Comparison of ENCODE assay signal across 12 cellular contexts in the genomic region with DNA sequence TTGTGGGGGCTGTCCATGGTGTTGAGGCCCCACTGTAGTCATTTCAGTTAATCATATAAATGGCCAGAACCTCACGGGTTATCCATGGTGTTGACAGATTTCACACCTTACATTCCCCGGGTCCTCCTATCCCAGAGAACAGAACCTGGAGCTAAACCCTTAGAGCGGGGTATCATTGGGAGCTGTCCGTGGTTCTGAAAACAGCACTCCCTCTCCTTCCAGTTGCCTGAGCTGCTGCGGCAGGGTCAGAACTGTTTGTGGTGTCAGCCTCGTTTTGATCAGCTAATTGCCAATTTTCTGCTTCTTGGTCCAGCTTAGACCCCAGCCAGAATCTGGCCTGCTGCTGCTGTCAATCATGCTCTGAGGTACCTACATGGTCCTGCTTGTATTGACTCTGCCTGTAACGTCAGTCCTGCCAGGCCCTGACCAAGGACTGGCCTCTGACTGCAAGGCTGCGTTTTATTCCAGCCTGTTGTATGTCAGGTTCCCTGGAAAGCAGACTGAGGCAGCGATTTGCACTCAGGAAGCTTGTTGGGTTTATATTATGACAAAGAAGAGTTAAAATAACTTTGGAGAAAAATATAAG. TPM values are rescaled to one million over a fixed set of nuclear protein-coding genes. Genes with fewer than 3 reads are reported as not detected.
DNase-seq lines count a peak whose midpoint lies in the region; ATAC-seq and TF ChIP-seq lines count a peak whose summit lies in the region.
"Had no signal": no experiment of that assay in that cellular context is flagged by ENCODE, and none has a peak within 500 bp of the region (broad histone marks: within the 10 kb centered on the region; RNA-seq: fewer than 3 reads in every experiment).

No MANE protein-coding gene starts in this region.

- H3K27ac Mint-ChIP-seq in activated CD4-positive, alpha-beta T cell treated with anti-CD3 and anti-CD28 coated beads, Interleukin-2, amount 10 ng/mL, durations not matched to agents 7 days and 5 days, result no peak overlapping the region
- H3K27ac Mint-ChIP-seq: brain had no signal

- no peaks in the 10 kb centered on the region for H3K4me1 Mint-ChIP-seq in activated CD4-positive, alpha-beta T cell treated with anti-CD3 and anti-CD28 coated beads, Interleukin-2, amount 10 ng/mL, durations not matched to agents 7 days and 5 days

- WGBS in psoas muscle, 3 donors, result 8 to 12% (median 9%) methylated on average over 9 of the region's 9 CpGs
- 30% methylated on average over 9 of the region's 9 CpGs for WGBS in esophagus muscularis mucosa

- TF ChIP-seq POLR2A in esophagus muscularis mucosa (IDR thresholded peaks at IDR 0.05; ENCODE audit: low read depth), result no peak

- no peak for TF ChIP-seq EP300 in esophagus muscularis mucosa (IDR thresholded peaks at IDR 0.05)

- H3K9me3 ChIP-seq in psoas muscle, result no peaks in the 10 kb centered on the region
- no peaks in the 10 kb centered on the region for H3K9me3 ChIP-seq in esophagus muscularis mucosa
- H3K9me3 ChIP-seq: neutrophil, thyroid gland had no signal

- H3K4me1 ChIP-seq in psoas muscle, result no peaks in the 10 kb centered on the region
- no peaks in the 10 kb centered on the region for H3K4me1 ChIP-seq in esophagus muscularis mucosa
- H3K4me1 ChIP-seq: thyroid gland had no signal

- H3K27ac ChIP-seq in psoas muscle, result no peak overlapping the region
- no peak overlapping the region for H3K27ac ChIP-seq in esophagus muscularis mucosa (replicated peaks in 1 of 4)
- H3K27ac ChIP-seq: neutrophil, thyroid gland had no signal

- POLR2A ChIA-PET in activated CD4-positive, alpha-beta T cell treated with anti-CD3 and anti-CD28 coated beads, Interleukin-2, amount 10 ng/mL, durations not matched to agents 7 days and 5 days (lab: Charles Lee), result no interaction called here

- H3K27me3 ChIP-seq in psoas muscle (ENCODE audit: insufficient read depth in 3 of 3, low read length in 2 of 3) (peaks cover 0 to 18% (median 8%) of the 10 kb centered on the region in 3 donors), esophagus muscularis mucosa (peaks cover 0 to 41% (median 0%) of the 10 kb centered on the region in 4 donors)
- H3K27me3 ChIP-seq: neutrophil, thyroid gland had no signal

- H3K36me3 ChIP-seq in psoas muscle (ENCODE audit: insufficient read depth in 1 of 2, low read depth in 1 of 2), result no peaks in the 10 kb centered on the region
- no peaks in the 10 kb centered on the region for H3K36me3 ChIP-seq in esophagus muscularis mucosa
- H3K36me3 ChIP-seq: neutrophil, thyroid gland had no signal

- H3K36me3 Mint-ChIP-seq in activated CD4-positive, alpha-beta T cell treated with anti-CD3 and anti-CD28 coated beads, Interleukin-2, amount 10 ng/mL, durations not matched to agents 7 days and 5 days (ENCODE audit: low read depth), result no peaks in the 10 kb centered on the region
- H3K36me3 Mint-ChIP-seq: brain had no signal

- no peak for TF ChIP-seq CTCF in psoas muscle (IDR thresholded peaks at IDR 0.05)
- TF ChIP-seq CTCF in esophagus muscularis mucosa (IDR thresholded peaks at IDR 0.05), result no peak

- ATAC-seq in psoas muscle, result no peak
- ATAC-seq in GM19463 (IDR thresholded peaks at IDR 0.05; ENCODE audit: unreplicated experiment), result no peak

- H3K4me3 Mint-ChIP-seq in activated CD4-positive, alpha-beta T cell treated with anti-CD3 and anti-CD28 coated beads, Interleukin-2, amount 10 ng/mL, durations not matched to agents 7 days and 5 days, result no peak overlapping the region
- H3K4me3 Mint-ChIP-seq: brain had no signal

- H3K27me3 Mint-ChIP-seq in activated CD4-positive, alpha-beta T cell treated with anti-CD3 and anti-CD28 coated beads, Interleukin-2, amount 10 ng/mL, durations not matched to agents 7 days and 5 days, result no peaks in the 10 kb centered on the region

- CTCF ChIA-PET in activated CD4-positive, alpha-beta T cell treated with anti-CD3 and anti-CD28 coated beads, Interleukin-2, amount 10 ng/mL, durations not matched to agents 7 days and 5 days (lab: Charles Lee), result no interaction called here

- intact Hi-C loops in psoas muscle (cut with DNase I) (no loop called here), esophagus muscularis mucosa (cut with DNase I) (no loop called here)

- DNase-seq in CD1c-positive myeloid dendritic cell (ENCODE audit: extremely low spot score) (peak; percentile 12), HPDE6-E6E7 (ENCODE audit: extremely low spot score) (peak; percentile 15), iPS-NIHi7 (ENCODE audit: extremely low spot score) (peak; percentile 90), psoas muscle (no peak), esophagus muscularis mucosa (ENCODE audit: extremely low spot score) (no peak), NCI-H2227 (lab: John Stamatoyannopoulos, UW; ENCODE audit: unreplicated experiment) (no peak)
- DNase-seq in activated CD4-positive, alpha-beta T cell treated with anti-CD3 and anti-CD28 coated beads, Interleukin-2, amount 10 ng/mL, durations not matched to agents 7 days and 5 days, result peak; percentile 52
- DNase-seq: NCI-H1436 had no signal

- no peaks in the 10 kb centered on the region for H3K9me3 Mint-ChIP-seq in activated CD4-positive, alpha-beta T cell treated with anti-CD3 and anti-CD28 coated beads, Interleukin-2, amount 10 ng/mL, durations not matched to agents 7 days and 5 days
- H3K9me3 Mint-ChIP-seq: brain had no signal

- H3K4me3 ChIP-seq in psoas muscle (no peak overlapping the region), esophagus muscularis mucosa (no peak overlapping the region)
- H3K4me3 ChIP-seq: thyroid gland had no signal

RNA-seq across cellular contexts. Expression of gene KCTD15, which starts 55.8 kb away (rescaled TPM):
- 1 to 10 TPM; 1.6 to 2.5 TPM for total RNA-seq in activated CD4-positive, alpha-beta T cell treated with anti-CD3 and anti-CD28 coated beads, Interleukin-2, amount 10 ng/mL, durations not matched to agents 7 days and 5 days
- 1 to 10 TPM; 3.2 to 9.1 (median 7.2) TPM for total RNA-seq in psoas muscle
- polyA plus RNA-seq in psoas muscle, result 1 to 10 TPM; 2.1 to 5.7 (median 2.1) TPM
- 100 to 1,000 TPM in 1 of 4 donors, 10 to 100 TPM in 3; 91.3 to 117 (median 95.0) TPM for total RNA-seq in esophagus muscularis mucosa

Comparison
In these comparisons a context has a peak if more than half of its experiments do, and no peak if none do; other contexts are left out.
1. DNase-seq: peak in CD1c-positive myeloid dendritic cell (single experiment), HPDE6-E6E7 (single experiment), activated CD4-positive, alpha-beta T cell treated with anti-CD3 and anti-CD28 coated beads, Interleukin-2, amount 10 ng/mL, durations not matched to agents 7 days and 5 days (single experiment) and iPS-NIHi7 (single experiment); none in psoas muscle (0 of 2), esophagus muscularis mucosa (single experiment) and NCI-H2227 (single experiment).
2. RNA of gene KCTD15, which starts 55.8 kb away (total RNA-seq): 91.3 to 117 TPM in esophagus muscularis mucosa; 3.2 to 9.1 TPM in psoas muscle and 1.6 to 2.5 TPM in activated CD4-positive, alpha-beta T cell treated with anti-CD3 and anti-CD28 coated beads, Interleukin-2, amount 10 ng/mL, durations not matched to agents 7 days and 5 days; every median in the first group is over 4 times any median in the second.